In genomic region chr10:103053659-103054581, GRCh38 we compare ENCODE assay signal across 8 cellular contexts.
DNase-seq lines count a peak whose midpoint lies in the region; ATAC-seq and TF ChIP-seq lines count a peak whose summit lies in the region.

No MANE protein-coding gene starts in this region.

- H3K36me3 ChIP-seq in CD4-positive, alpha-beta memory T cell (ENCODE audit: insufficient read depth, low read length) = no peaks in the 10 kb centered on the region
- H3K36me3 ChIP-seq in IMR-90 (ENCODE audit: control insufficient read depth, insufficient read depth, low read length) (peaks cover 5% of the 10 kb centered on the region), left lung (no peaks in the 10 kb centered on the region)

- TF ChIP-seq CTCF in GM20000 (IDR thresholded peaks at IDR 0.05; ENCODE audit: extremely low read depth, missing control alignments) = peak; percentile 56
- TF ChIP-seq CTCF in IMR-90 (conservative IDR thresholded peaks at IDR 0.05; ENCODE audit: low read depth, low read length) = peak; percentile 56
- TF ChIP-seq CTCF in left lung (IDR thresholded peaks at IDR 0.05) = peak in 1 of 2 donors; percentile 21

- no peaks in the 10 kb centered on the region for H3K27me3 Mint-ChIP-seq in CD4-positive, alpha-beta memory T cell

- H3K9me1 ChIP-seq in IMR-90 (ENCODE audit: insufficient read depth, low read length) = peaks cover 25% of the 10 kb centered on the region

- BruUV-seq in IMR-90 (replicated peaks; lab: Mats Ljungman, UMichigan) = no TSS peak

- ATAC-seq in IMR-90 (ENCODE audit: low read depth) (peak; percentile 94), left lung (peak; percentile 99)
- ATAC-seq in activated CD4-positive, CD25-positive, alpha-beta regulatory T cell treated with anti-CD3 and anti-CD28 coated beads, Interleukin-2, amount 50 U/mL, for 24 hours = peak; percentile 75 to 80

- peak overlapping the region; percentile 10 to 79; a peak in 3 of 4 replicates for H4K8ac ChIP-seq in IMR-90 (ENCODE audit: low read depth in 2 of 2, low read length in 2 of 2)

- H4K5ac ChIP-seq in IMR-90 (ENCODE audit: low read depth, low read length) = peak overlapping the region; percentile 33; the same call in 1 of the 2 replicates

- TF ChIP-seq RAD21 in IMR-90 (IDR thresholded peaks at IDR 0.05; ENCODE audit: low read length) = peak; percentile 70

- peak overlapping the region; percentile 87 for H2BK20ac ChIP-seq in IMR-90 (ENCODE audit: low read depth, low read length)

- H3K4me1 Mint-ChIP-seq in CD4-positive, alpha-beta memory T cell = peaks cover 13 to 20% (median 16%) of the 10 kb centered on the region in 4 donors

- POLR2A ChIA-PET in CD4-positive, alpha-beta memory T cell (lab: Charles Lee; ENCODE audit: partially characterized antibody) = interaction anchor here (1.4 kb wide), 1 partner anchor 136 kb away, joined by 3 read pairs; the partner anchor contains the start of gene CNNM2
- POLR2A ChIA-PET in IMR-90 (lab: Charles Lee; ENCODE audit: unreplicated experiment) = no interaction called here

- H4K20me1 ChIP-seq in IMR-90 (ENCODE audit: insufficient read depth, low read length) = no peaks in the 10 kb centered on the region

- peak overlapping the region; percentile 36 for H3K27ac ChIP-seq in CD4-positive, alpha-beta memory T cell (ENCODE audit: low read depth, low read length)
- H3K27ac ChIP-seq in IMR-90 (ENCODE audit: insufficient read depth, low read length) (peak overlapping the region; percentile 33; the same call in 1 of the 2 replicates), cingulate gyrus (ENCODE audit: low read depth, low read length) (peak overlapping the region; percentile 43), left lung (peak overlapping the region in 1 of 2 donors; percentile 28)

- H3K9me3 ChIP-seq in CD4-positive, alpha-beta memory T cell (ENCODE audit: control insufficient read depth in 1 of 2, low read length in 2 of 2) = no peaks in the 10 kb centered on the region
- peaks cover 5% of the 10 kb centered on the region; the same call in 1 of the 2 replicates for H3K9me3 ChIP-seq in IMR-90 (ENCODE audit: control insufficient read depth, insufficient read depth, low read length)
- H3K9me3 ChIP-seq in left lung = no peaks in the 10 kb centered on the region

- H3K18ac ChIP-seq in IMR-90 (ENCODE audit: low read depth, low read length) = peak overlapping the region; percentile 55

- H3K14ac ChIP-seq in IMR-90 (replicated peaks; ENCODE audit: low read depth, low read length) = peak overlapping the region; percentile 93

- H3K56ac ChIP-seq in IMR-90 (ENCODE audit: extremely low read depth, insufficient read depth, low read length) = peak overlapping the region; percentile 56; the same call in 1 of the 2 replicates

- peaks cover 8 to 68% of the 10 kb centered on the region in 2 experiments; a peak in 3 of 4 replicates for H3K79me1 ChIP-seq in IMR-90 (ENCODE audit: low read depth in 1 of 2, low read length in 2 of 2)

- peak overlapping the region; percentile 79 for H2AFZ ChIP-seq in IMR-90 (replicated peaks; ENCODE audit: low read length, poor library complexity)

- H3K4me2 ChIP-seq in IMR-90 (ENCODE audit: low read depth, low read length) = peak overlapping the region; percentile 72

- H3K4me3 Mint-ChIP-seq in CD4-positive, alpha-beta memory T cell = peak overlapping the region; percentile 82 to 91 (median 86)

- peak overlapping the region; percentile 83 for H4K91ac ChIP-seq in IMR-90 (ENCODE audit: insufficient read depth, low read depth, low read length)

- peak overlapping the region; percentile 78 for H2BK5ac ChIP-seq in IMR-90 (ENCODE audit: low read depth, low read length, poor library complexity, severe bottlenecking)

- no peaks in the 10 kb centered on the region for H3K9me3 Mint-ChIP-seq in CD4-positive, alpha-beta memory T cell

- peak overlapping the region; percentile 8 for H2AK9ac ChIP-seq in IMR-90 (replicated peaks; ENCODE audit: low read depth, low read length, poor library complexity)

- intact Hi-C loops in CD4-positive, alpha-beta memory T cell (cut with micrococcal nuclease) = no loop called here
- intact Hi-C loops in IMR-90 (cut with micrococcal nuclease) (loop anchor here (1.0 kb wide), 2 partner anchors 9 to 134 kb away; no protein-coding TSS in a partner anchor), left lung (cut with DNase I) (no loop called here)

- H2BK120ac ChIP-seq in IMR-90 (ENCODE audit: low read depth, low read length) = peak overlapping the region; percentile 95

- H3K4me3 ChIP-seq in CD4-positive, alpha-beta memory T cell (ENCODE audit: low read length in 2 of 2) = peak overlapping the region; percentile 12 to 30
- H3K4me3 ChIP-seq in IMR-90 (ENCODE audit: insufficient read depth, low read depth, low read length) (peak overlapping the region; percentile 1; the same call in 1 of the 2 replicates), left lung (peak overlapping the region; percentile 6 to 17)

- 13% methylated on average over 8 of the region's 20 CpGs; no CpG with 5 or more reads in 1 of the 2 experiments for WGBS in IMR-90 (ENCODE audit: extremely low coverage in 2 of 2, insufficient read length in 1 of 2), 2 experiments

- peak; percentile 60 to 80 (median 74) for DNase-seq in CD4-positive, alpha-beta memory T cell
- DNase-seq in GM20000 (ENCODE audit: low spot score) = peak; percentile 68
- peak; percentile 88 for DNase-seq in IMR-90
- peak; percentile 68 to 81 for DNase-seq in left lung
- DNase-seq in stimulated activated CD4-positive, alpha-beta T cell treated with anti-CD3 and anti-CD28 coated beads, Interleukin-4, amount 100 ng/mL, for 4 hours = peak; percentile 13 to 27
- no peak for DNase-seq in GDM1 (lab: John Stamatoyannopoulos, UW)

- H3K9ac ChIP-seq in IMR-90 (ENCODE audit: low read depth, low read length) = peak overlapping the region; percentile 62

- H3K4me1 ChIP-seq in CD4-positive, alpha-beta memory T cell (ENCODE audit: insufficient read depth, low read length) = peaks cover 20% of the 10 kb centered on the region
- H3K4me1 ChIP-seq in IMR-90 (ENCODE audit: control insufficient read depth, insufficient read depth, low read length) = peaks cover 15% of the 10 kb centered on the region
- H3K4me1 ChIP-seq in left lung = peaks cover 0 to 21% of the 10 kb centered on the region in 2 donors

- peaks cover 12 to 20% of the 10 kb centered on the region in 2 donors for H3K36me3 Mint-ChIP-seq in CD4-positive, alpha-beta memory T cell

- peak overlapping the region; percentile 93 for H3K23ac ChIP-seq in IMR-90 (ENCODE audit: low read depth, low read length)

- peak overlapping the region; percentile 91 for H2AK5ac ChIP-seq in IMR-90 (ENCODE audit: low read depth, low read length)

- H3K27ac Mint-ChIP-seq in CD4-positive, alpha-beta memory T cell = peak overlapping the region; percentile 81 to 94 (median 88)

- peak overlapping the region; percentile 83; the same call in 2 of the 3 replicates for H2BK15ac ChIP-seq in IMR-90 (ENCODE audit: low read depth, low read length)

- dilution Hi-C loops in IMR-90 (cut with HindIII; ENCODE audit: low sequenced_read_pairs, unreplicated experiment) = no loop called here

- TF ChIP-seq POLR2A in IMR-90 (IDR thresholded peaks at IDR 0.05; ENCODE audit: low read depth, low read length) = no peak

- in situ Hi-C loops in IMR-90 (cut with MboI; ENCODE audit: low sequenced_read_pairs) = no loop called here

- peak overlapping the region; percentile 95 for H3K4ac ChIP-seq in IMR-90 (ENCODE audit: low read depth, low read length)

- no peaks in the 10 kb centered on the region for H3K27me3 ChIP-seq in CD4-positive, alpha-beta memory T cell (ENCODE audit: insufficient read depth, low read length)
- H3K27me3 ChIP-seq in IMR-90 (ENCODE audit: control insufficient read depth, insufficient read depth, low read length) = no peaks in the 10 kb centered on the region
- no peaks in the 10 kb centered on the region for H3K27me3 ChIP-seq in left lung

- CTCF ChIA-PET in CD4-positive, alpha-beta memory T cell (lab: Charles Lee; ENCODE audit: partially characterized antibody) = interaction anchor here (1.8 kb wide), 1 partner anchor 136 kb away, joined by 7 read pairs; the partner anchor contains the start of gene CNNM2
- CTCF ChIA-PET in IMR-90 (lab: Yijun Ruan, JAX) = interaction anchor here (0.7 to 1.3 kb wide), 4 partner anchors 8 to 126 kb away, joined by 3 to 4 read pairs (median 4); no protein-coding TSS in a partner anchor

TF ChIP-seq in IMR-90, 13 proteins besides CTCF, POLR2A, EP300 and RAD21:
- no peak for TF ChIP-seq MXI1 (IDR thresholded peaks at IDR 0.05; ENCODE audit: borderline replicate concordance, low read depth, low read length)
- peak; percentile 50 for TF ChIP-seq SMC3 (IDR thresholded peaks at IDR 0.05; ENCODE audit: low read depth, low read length)
- TF ChIP-seq RFX5 (IDR thresholded peaks at IDR 0.05; ENCODE audit: low read depth, low read length) = no peak
- TF ChIP-seq RCOR1 (IDR thresholded peaks at IDR 0.05; ENCODE audit: insufficient replicate concordance, low read length) = no peak
- TF ChIP-seq FOS (IDR thresholded peaks at IDR 0.05; ENCODE audit: low read depth, low read length) = no peak
- peak; percentile 81 for TF ChIP-seq CEBPB (IDR thresholded peaks at IDR 0.05; ENCODE audit: low read depth, low read length)
- peak; percentile 32; the same call in 1 of the 2 replicates for TF ChIP-seq MAFK (IDR thresholded peaks at IDR 0.05; ENCODE audit: low read depth, low read length)
- TF ChIP-seq ELK1 (IDR thresholded peaks at IDR 0.05; ENCODE audit: borderline replicate concordance, low read depth, low read length) = no peak
- no peak for TF ChIP-seq CHD1 (IDR thresholded peaks at IDR 0.05; ENCODE audit: low read depth, low read length)
- no peak for TF ChIP-seq USF2 (IDR thresholded peaks at IDR 0.05; ENCODE audit: low read depth, low read length)
- TF ChIP-seq MAZ (IDR thresholded peaks at IDR 0.05; ENCODE audit: borderline replicate concordance, low read depth, low read length) = no peak
- peak; percentile 26; the same call in 1 of the 2 replicates for TF ChIP-seq BHLHE40 (IDR thresholded peaks at IDR 0.05; ENCODE audit: low read depth, low read length)
TF ChIP-seq in IMR-90: peak in this region for 4.
